In genomic region chr7:33062782-33063443, GRCh38 we compare ENCODE assay signal across 8 cellular contexts. TPM values are rescaled to one million over a fixed set of nuclear protein-coding genes. Genes with fewer than 3 reads are reported as not detected.
A peak's percentile ranks its signal among the peaks of the same experiment; 100 is the strongest.
DNase-seq lines count a peak whose midpoint lies in the region; ATAC-seq, FAIRE-seq and TF ChIP-seq lines count a peak whose summit lies in the region.

No MANE protein-coding gene starts in this region.

- H3K9me3 ChIP-seq in DOHH2 (ENCODE audit: control insufficient read depth, insufficient read depth, low read length) (peaks cover 10% of the 10 kb centered on the region), GM23248 (ENCODE audit: low read depth) (no peaks in the 10 kb centered on the region), Karpas-422 (ENCODE audit: low read length) (no peaks in the 10 kb centered on the region)

- peak; percentile 98 for DNase-seq in GM23248
- DNase-seq in Karpas-422: peak; percentile 97
- DNase-seq in RCC 7860 (ENCODE audit: low spot score): peak; percentile 91
- peak; percentile 81 to 84 for DNase-seq in activated T-helper 1 cell treated with anti-CD3 and anti-CD28 coated beads, Interleukin-2, amount 50 U/mL, for 16 hours (ENCODE audit: low read depth in 1 of 2, low spot score in 1 of 2)
- DNase-seq in fibroblast of mammary gland (ENCODE audit: low read depth): peak; percentile 93
- peak; percentile 88 to 98 (median 92) for DNase-seq in naive thymus-derived CD8-positive, alpha-beta T cell
- DNase-seq in stimulated activated naive B cell treated with anti-CD40 and anti-IgM and Interleukin-4, amounts not matched to agents 10 μg/mL and 1 μg/mL and 100 μg/mL, for 72 hours: peak; percentile 88

- H3K36me3 Mint-ChIP-seq in naive thymus-derived CD8-positive, alpha-beta T cell: peaks cover 7 to 9% (median 8%) of the 10 kb centered on the region in 3 donors
- H3K36me3 Mint-ChIP-seq in stimulated activated naive B cell treated with anti-CD40 and anti-IgM and Interleukin-4, amounts not matched to agents 10 μg/mL and 1 μg/mL and 100 μg/mL, for 72 hours: peaks cover 18 to 23% of the 10 kb centered on the region in 2 donors

- peaks cover 0 to 13% (median 11%) of the 10 kb centered on the region in 9 donors for H3K9me3 Mint-ChIP-seq in naive thymus-derived CD8-positive, alpha-beta T cell
- peaks cover 7 to 14% of the 10 kb centered on the region in 2 donors for H3K9me3 Mint-ChIP-seq in stimulated activated naive B cell treated with anti-CD40 and anti-IgM and Interleukin-4, amounts not matched to agents 10 μg/mL and 1 μg/mL and 100 μg/mL, for 72 hours

- peaks cover 14 to 46% (median 40%) of the 10 kb centered on the region in 4 donors for H3K4me1 Mint-ChIP-seq in naive thymus-derived CD8-positive, alpha-beta T cell
- peaks cover 17 to 42% of the 10 kb centered on the region in 2 donors for H3K4me1 Mint-ChIP-seq in stimulated activated naive B cell treated with anti-CD40 and anti-IgM and Interleukin-4, amounts not matched to agents 10 μg/mL and 1 μg/mL and 100 μg/mL, for 72 hours

- H3K27ac Mint-ChIP-seq in naive thymus-derived CD8-positive, alpha-beta T cell: peak overlapping the region; percentile 92 to 98 (median 96)
- peak overlapping the region; percentile 94 for H3K27ac Mint-ChIP-seq in stimulated activated naive B cell treated with anti-CD40 and anti-IgM and Interleukin-4, amounts not matched to agents 10 μg/mL and 1 μg/mL and 100 μg/mL, for 72 hours

- peak overlapping the region; percentile 91 for H3K9ac ChIP-seq in GM23248
- peak overlapping the region; percentile 91 for H3K9ac ChIP-seq in Karpas-422 (ENCODE audit: low read length)

- H3K27ac ChIP-seq in DOHH2 (ENCODE audit: low read depth, low read length) (peak overlapping the region; percentile 75), GM23248 (peak overlapping the region; percentile 87), Karpas-422 (ENCODE audit: low read length) (peak overlapping the region; percentile 75)

- in situ Hi-C loops in GM23248 (cut with MboI): no loop called here

- H3K27me3 Mint-ChIP-seq in naive thymus-derived CD8-positive, alpha-beta T cell: no peaks in the 10 kb centered on the region
- H3K27me3 Mint-ChIP-seq in stimulated activated naive B cell treated with anti-CD40 and anti-IgM and Interleukin-4, amounts not matched to agents 10 μg/mL and 1 μg/mL and 100 μg/mL, for 72 hours: no peaks in the 10 kb centered on the region

- peak overlapping the region; percentile 89 to 97 (median 96) for H3K4me3 Mint-ChIP-seq in naive thymus-derived CD8-positive, alpha-beta T cell
- peak overlapping the region; percentile 98 for H3K4me3 Mint-ChIP-seq in stimulated activated naive B cell treated with anti-CD40 and anti-IgM and Interleukin-4, amounts not matched to agents 10 μg/mL and 1 μg/mL and 100 μg/mL, for 72 hours

- H3K79me2 ChIP-seq in DOHH2 (ENCODE audit: control insufficient read depth, low read length) (peaks cover 46% of the 10 kb centered on the region), GM23248 (ENCODE audit: insufficient read depth) (peaks cover 57% of the 10 kb centered on the region), Karpas-422 (ENCODE audit: low read length) (peaks cover 44% of the 10 kb centered on the region)

- H3K27me3 ChIP-seq in DOHH2 (ENCODE audit: control insufficient read depth, low read length) (no peaks in the 10 kb centered on the region), GM23248 (replicated peaks; ENCODE audit: insufficient read depth) (no peaks in the 10 kb centered on the region), Karpas-422 (ENCODE audit: low read length) (no peaks in the 10 kb centered on the region; the same call in 1 of the 2 replicates)

- WGBS in GM23248 (ENCODE audit: low coverage in 1 of 2, low lambda C conversion rate in 2 of 2, missing lambda C conversion rate in 2 of 2), 2 experiments: 0 to 1% methylated on average over 46 to 50 of the region's 50 CpGs

- no peaks in the 10 kb centered on the region for H3K9me2 ChIP-seq in DOHH2 (replicated peaks; ENCODE audit: control insufficient read depth, low read length)
- H3K9me2 ChIP-seq in GM23248 (ENCODE audit: insufficient read depth): no peaks in the 10 kb centered on the region
- H3K9me2 ChIP-seq in Karpas-422 (replicated peaks; ENCODE audit: insufficient read depth, low read length): no peaks in the 10 kb centered on the region

- ATAC-seq in naive thymus-derived CD8-positive, alpha-beta T cell: peak; percentile 91
- ATAC-seq in stimulated activated naive B cell treated with anti-CD40 and anti-IgM and Interleukin-4, amounts not matched to agents 10 μg/mL and 1 μg/mL and 100 μg/mL, for 72 hours (replicated peaks): peak; percentile 93

- POLR2A ChIA-PET in naive thymus-derived CD8-positive, alpha-beta T cell (lab: Charles Lee): interaction anchor here (0.5 to 3.5 kb wide), 11 partner anchors 9 to 573 kb away, joined by 3 to 36 read pairs (median 4); partner anchors contain the start of genes BBS9, KBTBD2 and LSM5

- peaks cover 34% of the 10 kb centered on the region for H3K4me1 ChIP-seq in DOHH2 (ENCODE audit: control insufficient read depth, low read length)
- peaks cover 14% of the 10 kb centered on the region for H3K4me1 ChIP-seq in GM23248 (ENCODE audit: insufficient read depth)
- H3K4me1 ChIP-seq in Karpas-422 (ENCODE audit: low read length): peaks cover 36% of the 10 kb centered on the region

- H2AFZ ChIP-seq in GM23248 (peak overlapping the region; percentile 95), Karpas-422 (ENCODE audit: low read length) (peak overlapping the region; percentile 87)

- FAIRE-seq in RCC 7860 (lab: Jason Lieb, UNC): no peak

- peaks cover 31% of the 10 kb centered on the region for H4K20me1 ChIP-seq in DOHH2 (ENCODE audit: control insufficient read depth, insufficient read depth, low read depth, low read length)
- no peaks in the 10 kb centered on the region for H4K20me1 ChIP-seq in GM23248 (ENCODE audit: insufficient read depth)
- H4K20me1 ChIP-seq in Karpas-422 (ENCODE audit: insufficient read depth, low read depth, low read length): peaks cover 12% of the 10 kb centered on the region

- no peaks in the 10 kb centered on the region for H3F3A ChIP-seq in DOHH2 (ENCODE audit: control insufficient read depth, insufficient read depth)
- H3F3A ChIP-seq in GM23248 (ENCODE audit: insufficient read depth): 0 out of 2 replicates have a peak, but pooled peaks cover 10% of the 10 kb centered on the region

- H3K4me2 ChIP-seq in DOHH2 (ENCODE audit: low read length) (peak overlapping the region; percentile 85), GM23248 (ENCODE audit: unreplicated experiment) (peak overlapping the region; percentile 91), Karpas-422 (ENCODE audit: low read depth, low read length, poor library complexity, severe bottlenecking) (peak overlapping the region; percentile 92)

- H3K4me3 ChIP-seq in DOHH2 (ENCODE audit: low read length) (peak overlapping the region; percentile 91), GM23248 (peak overlapping the region; percentile 90), Karpas-422 (ENCODE audit: low read length) (peak overlapping the region; percentile 86), fibroblast of mammary gland (ENCODE audit: control insufficient read depth, low read depth, low read length) (peak overlapping the region; percentile 87)

- no peak for TF ChIP-seq CTCF in DOHH2 (IDR thresholded peaks at IDR 0.05; ENCODE audit: low read depth, low read length, poor library complexity, severe bottlenecking)
- TF ChIP-seq CTCF in fibroblast of mammary gland (conservative IDR thresholded peaks at IDR 0.05; ENCODE audit: control insufficient read depth, insufficient read depth, low read depth, low read length): no peak

- H3K36me3 ChIP-seq in DOHH2 (ENCODE audit: control insufficient read depth, low read length): peaks cover 31% of the 10 kb centered on the region
- peaks cover 3% of the 10 kb centered on the region; the same call in 1 of the 2 replicates for H3K36me3 ChIP-seq in GM23248 (ENCODE audit: low read depth)
- peaks cover 9% of the 10 kb centered on the region; the same call in 1 of the 2 replicates for H3K36me3 ChIP-seq in Karpas-422 (ENCODE audit: insufficient read depth, low read length)

RNA-seq across cellular contexts. Expression of gene NT5C3A, which starts 0.3 kb away (rescaled TPM):
- 22.5 and 34.9 TPM in 2 replicates for total RNA-seq in GM23248 (2014; rRNA removed; shearing (Covaris generic))
- 40.2 and 40.4 TPM in 2 replicates for polyA plus RNA-seq in GM23248 (2016; fragmentation: Nextera tagmentation; extraction: Ambion mirVana)
- 27.1 and 48.7 TPM in 2 replicates for total RNA-seq in Karpas-422 (2014; rRNA removed; shearing (Covaris generic); ENCODE audit: low replicate concordance)
- 10 to 100 TPM; 52.2 to 53.6 TPM for total RNA-seq in naive thymus-derived CD8-positive, alpha-beta T cell
- polyA plus RNA-seq in naive thymus-derived CD8-positive, alpha-beta T cell: 10 to 100 TPM; 44.6 to 53.9 (median 48.3) TPM

RNA-seq across cellular contexts. Expression of gene RP9, which starts 46.3 kb away (rescaled TPM):
- 3.9 and 9.5 TPM in 2 replicates for total RNA-seq in GM23248 (2014; rRNA removed; shearing (Covaris generic))
- polyA plus RNA-seq in GM23248 (2016; fragmentation: Nextera tagmentation; extraction: Ambion mirVana): 23.9 and 24.7 TPM in 2 replicates
- 10.3 and 12.6 TPM in 2 replicates for total RNA-seq in Karpas-422 (2014; rRNA removed; shearing (Covaris generic); ENCODE audit: low replicate concordance)
- total RNA-seq in naive thymus-derived CD8-positive, alpha-beta T cell: 10 to 100 TPM; 20.2 to 21.7 TPM
- 10 to 100 TPM; 15.3 to 23.9 (median 20.3) TPM for polyA plus RNA-seq in naive thymus-derived CD8-positive, alpha-beta T cell

Comparison
In these comparisons a context has a peak if more than half of its experiments do, and no peak if none do; other contexts are left out.
1. Peak in every context shown above with its lines: DNase-seq, ATAC-seq, H3K4me3 ChIP-seq and H3K27ac ChIP-seq.